ENCODE assay signal across 13 cellular contexts in the genomic region with DNA sequence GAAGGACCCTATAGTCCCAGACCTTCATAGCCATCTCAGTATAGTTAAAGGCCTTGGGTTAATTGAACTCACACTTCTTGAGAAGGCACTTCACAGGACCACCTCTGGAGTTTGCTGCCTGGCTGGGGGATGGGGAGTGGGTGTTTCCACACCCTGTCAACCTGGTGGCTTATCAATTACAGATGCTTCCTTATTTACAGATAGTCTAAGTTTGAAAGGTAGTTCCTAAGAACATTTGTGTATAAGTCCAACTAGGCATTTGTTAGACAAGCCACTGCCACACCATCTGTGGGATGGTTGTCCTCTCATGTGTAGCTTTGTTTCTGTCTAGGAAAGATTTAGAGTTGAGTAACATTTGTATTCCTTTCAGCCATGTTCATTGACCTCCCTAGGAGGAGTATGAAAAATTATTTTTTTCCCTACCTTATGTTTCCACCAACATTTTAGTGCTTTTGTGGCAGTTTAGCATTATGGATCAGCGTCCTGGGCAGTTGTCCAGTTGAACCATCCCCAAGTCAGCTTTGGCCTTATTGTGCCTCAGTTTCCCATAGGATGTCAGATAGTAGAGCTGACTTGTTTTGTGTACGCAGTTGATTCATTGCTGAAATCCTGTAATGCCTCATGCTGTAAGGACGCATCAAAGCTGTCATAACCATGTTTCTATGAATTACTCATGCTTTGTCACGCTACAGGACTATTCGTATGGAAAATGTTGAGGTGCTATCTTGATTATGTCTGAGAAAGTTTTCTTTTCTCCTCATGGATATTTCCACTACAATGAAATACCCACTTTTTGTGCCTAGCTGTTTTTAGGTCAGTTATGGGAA. TPM values are rescaled to one million over a fixed set of nuclear protein-coding genes. Genes with fewer than 3 reads are reported as not detected.
DNase-seq lines count a peak whose midpoint lies in the region; ATAC-seq and TF ChIP-seq lines count a peak whose summit lies in the region.
"Had no signal": no experiment of that assay in that cellular context is flagged by ENCODE, and none has a peak within 500 bp of the region (broad histone marks: within the 10 kb centered on the region; RNA-seq: fewer than 3 reads in every experiment).

No MANE protein-coding gene starts in this region.

- H3K4me3 ChIP-seq in sigmoid colon, result no peak overlapping the region
- H3K4me3 ChIP-seq: HAP-1, K562 had no signal

- intact Hi-C loops in activated naive CD4-positive, alpha-beta T cell treated with anti-CD3 and anti-CD28 coated beads for 36 hours (cut with micrococcal nuclease), result loop anchor here (1.0 to 5.0 kb wide), 9 partner anchors 24 to 493 kb away; partner anchors contain the start of genes EIF2A, GPR171, MED12L and P2RY14
- intact Hi-C loops in sigmoid colon (cut with DNase I), result no loop called here

- no peak for TF ChIP-seq POLR2A in sigmoid colon (IDR thresholded peaks at IDR 0.05)

- no peaks in the 10 kb centered on the region for H3K36me3 Mint-ChIP-seq in activated naive CD4-positive, alpha-beta T cell treated with anti-CD3 and anti-CD28 coated beads for 36 hours (ENCODE audit: low read depth)
- peaks cover 5% of the 10 kb centered on the region for H3K36me3 Mint-ChIP-seq in stimulated activated effector memory CD8-positive, alpha-beta T cell treated with anti-CD3 and anti-CD28 coated beads, Interleukin-12 subunit alpha, Interleukin-12 subunit beta, amount 100 ng/mL, for 72 hours
- no peaks in the 10 kb centered on the region for H3K36me3 Mint-ChIP-seq in progenitor cell of endocrine pancreas (ENCODE audit: insufficient read depth)

- DNase-seq in activated naive CD4-positive, alpha-beta T cell treated with anti-CD3 and anti-CD28 coated beads for 36 hours, result peak; percentile 49
- DNase-seq in activated naive CD4-positive, alpha-beta T cell treated with anti-CD3 and anti-CD28 coated beads, Interleukin-2, amount 50 U/mL, for 16 hours, result no peak
- peak; percentile 67 for DNase-seq in HCEC 1CT
- DNase-seq in HPDE6-E6E7 (ENCODE audit: extremely low spot score), result peak; percentile 59
- DNase-seq in stimulated activated effector memory CD8-positive, alpha-beta T cell treated with anti-CD3 and anti-CD28 coated beads, Interleukin-12 subunit alpha, Interleukin-12 subunit beta, amount 100 ng/mL, for 72 hours (ENCODE audit: low spot score in 2 of 2), result peak in 1 of 2 donors; percentile 71
- DNase-seq in sigmoid colon, result no peak
- no peak for DNase-seq in NCI-H2029 (lab: John Stamatoyannopoulos, UW)
- DNase-seq in progenitor cell of endocrine pancreas (ENCODE audit: low spot score, unreplicated experiment), result no peak
- DNase-seq: activated CD8-positive, alpha-beta memory T cell treated with anti-CD3 and anti-CD28 coated beads, Interleukin-2, amount 50 U/mL, for 48 hours; GDM1; mesendoderm had no signal

- no peaks in the 10 kb centered on the region for H3K36me3 ChIP-seq in sigmoid colon
- H3K36me3 ChIP-seq: HAP-1 had no signal

- no peaks in the 10 kb centered on the region for H3K9me3 ChIP-seq in sigmoid colon
- H3K9me3 ChIP-seq: HAP-1 had no signal

- H3K9me3 Mint-ChIP-seq in activated naive CD4-positive, alpha-beta T cell treated with anti-CD3 and anti-CD28 coated beads for 36 hours, result no peaks in the 10 kb centered on the region
- H3K9me3 Mint-ChIP-seq in stimulated activated effector memory CD8-positive, alpha-beta T cell treated with anti-CD3 and anti-CD28 coated beads, Interleukin-12 subunit alpha, Interleukin-12 subunit beta, amount 100 ng/mL, for 72 hours, result no peaks in the 10 kb centered on the region
- no peaks in the 10 kb centered on the region for H3K9me3 Mint-ChIP-seq in progenitor cell of endocrine pancreas (ENCODE audit: low read depth)

- CTCF ChIA-PET in activated naive CD4-positive, alpha-beta T cell treated with anti-CD3 and anti-CD28 coated beads for 36 hours (lab: Charles Lee), result interaction anchor here (0.8 to 5.4 kb wide), 6 partner anchors 9 to 423 kb away, joined by 3 to 89 read pairs (median 6); partner anchors contain the start of gene SIAH2

- WGBS in sigmoid colon, 2 donors, result 83 to 90% methylated on average over 5 of the region's 5 CpGs

- peak overlapping the region; percentile 5 for H3K4me3 Mint-ChIP-seq in activated naive CD4-positive, alpha-beta T cell treated with anti-CD3 and anti-CD28 coated beads for 36 hours
- peak overlapping the region; percentile 45 for H3K4me3 Mint-ChIP-seq in stimulated activated effector memory CD8-positive, alpha-beta T cell treated with anti-CD3 and anti-CD28 coated beads, Interleukin-12 subunit alpha, Interleukin-12 subunit beta, amount 100 ng/mL, for 72 hours
- no peak overlapping the region for H3K4me3 Mint-ChIP-seq in progenitor cell of endocrine pancreas (ENCODE audit: low read depth)

- H3K27ac ChIP-seq in sigmoid colon, result no peak overlapping the region

- ATAC-seq in stimulated activated effector memory CD8-positive, alpha-beta T cell treated with anti-CD3 and anti-CD28 coated beads, Interleukin-12 subunit alpha, Interleukin-12 subunit beta, amount 100 ng/mL, for 72 hours, result peak; percentile 97

- no peaks in the 10 kb centered on the region for H3K4me1 ChIP-seq in sigmoid colon
- H3K4me1 ChIP-seq: HAP-1 had no signal

- no peaks in the 10 kb centered on the region for H3K27me3 Mint-ChIP-seq in activated naive CD4-positive, alpha-beta T cell treated with anti-CD3 and anti-CD28 coated beads for 36 hours (ENCODE audit: low read depth)
- H3K27me3 Mint-ChIP-seq in progenitor cell of endocrine pancreas, result peaks cover 14% of the 10 kb centered on the region

- no peaks in the 10 kb centered on the region for H3K27me3 ChIP-seq in sigmoid colon

- TF ChIP-seq CTCF in sigmoid colon (IDR thresholded peaks at IDR 0.05) (no peak), progenitor cell of endocrine pancreas (IDR thresholded peaks at IDR 0.05; ENCODE audit: unreplicated experiment) (no peak)

- H3K27ac Mint-ChIP-seq in activated naive CD4-positive, alpha-beta T cell treated with anti-CD3 and anti-CD28 coated beads for 36 hours, result peak overlapping the region; percentile 88
- peak overlapping the region; percentile 98 for H3K27ac Mint-ChIP-seq in stimulated activated effector memory CD8-positive, alpha-beta T cell treated with anti-CD3 and anti-CD28 coated beads, Interleukin-12 subunit alpha, Interleukin-12 subunit beta, amount 100 ng/mL, for 72 hours
- H3K27ac Mint-ChIP-seq in progenitor cell of endocrine pancreas, result no peak overlapping the region

- no peak for TF ChIP-seq EP300 in sigmoid colon (IDR thresholded peaks at IDR 0.05)

- H3K4me1 Mint-ChIP-seq in activated naive CD4-positive, alpha-beta T cell treated with anti-CD3 and anti-CD28 coated beads for 36 hours (ENCODE audit: low read depth), result peaks cover 60% of the 10 kb centered on the region
- H3K4me1 Mint-ChIP-seq in stimulated activated effector memory CD8-positive, alpha-beta T cell treated with anti-CD3 and anti-CD28 coated beads, Interleukin-12 subunit alpha, Interleukin-12 subunit beta, amount 100 ng/mL, for 72 hours, result peaks cover 64% of the 10 kb centered on the region
- H3K4me1 Mint-ChIP-seq in progenitor cell of endocrine pancreas (ENCODE audit: low read depth), result no peaks in the 10 kb centered on the region

RNA-seq across cellular contexts. Expression of gene SIAH2, which starts 21.2 kb away (rescaled TPM):
- 10 to 100 TPM; 67.1 to 68.8 TPM for total RNA-seq in activated naive CD4-positive, alpha-beta T cell treated with anti-CD3 and anti-CD28 coated beads for 36 hours
- total RNA-seq in sigmoid colon, result 10 to 100 TPM; 21.2 to 35.0 (median 24.5) TPM
- 10 to 100 TPM; 12.0 to 19.1 (median 15.0) TPM for polyA plus RNA-seq in sigmoid colon
- total RNA-seq in progenitor cell of endocrine pancreas, result 14.4 and 17.9 TPM in 2 replicates

Comparison
In these comparisons a context has a peak if more than half of its experiments do, and no peak if none do; other contexts are left out.
1. DNase-seq: peak in activated naive CD4-positive, alpha-beta T cell treated with anti-CD3 and anti-CD28 coated beads for 36 hours (single experiment), HCEC 1CT (single experiment) and HPDE6-E6E7 (single experiment); none in activated naive CD4-positive, alpha-beta T cell treated with anti-CD3 and anti-CD28 coated beads, Interleukin-2, amount 50 U/mL, for 16 hours (single experiment), sigmoid colon (single experiment), NCI-H2029 (single experiment) and progenitor cell of endocrine pancreas (single experiment).